Comparison of ENCODE assay signal across 31 cellular contexts in the genomic region with DNA sequence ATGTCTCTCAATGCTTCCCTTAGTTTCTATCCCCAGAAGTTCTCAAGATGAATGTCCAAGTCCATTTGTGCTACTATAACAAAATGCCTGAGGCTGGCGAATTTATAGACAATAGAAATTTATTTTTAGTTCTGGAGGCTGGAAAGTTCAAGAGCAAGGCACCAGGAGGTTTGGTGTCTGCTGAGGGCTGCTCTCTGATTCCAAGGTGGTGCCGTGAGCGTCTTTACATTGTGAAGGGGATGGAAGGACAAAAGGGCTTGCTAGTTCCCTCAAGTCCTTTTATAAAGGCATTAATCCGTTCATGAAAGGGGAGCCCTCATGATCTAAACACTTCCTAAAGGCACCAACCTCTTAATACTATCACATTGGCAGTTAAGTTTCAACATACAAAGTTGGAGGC. TPM values are rescaled to one million over a fixed set of nuclear protein-coding genes. Genes with fewer than 3 reads are reported as not detected.
"Had no signal": no experiment of that assay in that cellular context is flagged by ENCODE, and none has a peak within 500 bp of the region (broad histone marks: within the 10 kb centered on the region; RNA-seq: fewer than 3 reads in every experiment).

No MANE protein-coding gene starts in this region.

- H3K9ac ChIP-seq: KMS-11 had no signal

- H3K9me3 ChIP-seq: Peyer's patch had no signal

- H3K4me1 Mint-ChIP-seq: activated CD4-positive, alpha-beta memory T cell treated with anti-CD3 and anti-CD28 coated beads, Interleukin-2, amount 10 ng/mL, durations not matched to agents 7 days and 5 days had no signal

- H3K9me3 Mint-ChIP-seq: activated CD4-positive, alpha-beta memory T cell treated with anti-CD3 and anti-CD28 coated beads, Interleukin-2, amount 10 ng/mL, durations not matched to agents 7 days and 5 days; activated naive CD4-positive, alpha-beta T cell treated with anti-CD3 and anti-CD28 coated beads, Interleukin-2, amount 10 ng/mL, durations not matched to agents 7 days and 5 days; activated naive CD8-positive, alpha-beta T cell treated with anti-CD3 and anti-CD28 coated beads, Interleukin-2, amount 50 U/mL, for 24 hours had no signal

- H3K27ac Mint-ChIP-seq: activated CD4-positive, alpha-beta memory T cell treated with anti-CD3 and anti-CD28 coated beads, Interleukin-2, amount 10 ng/mL, durations not matched to agents 7 days and 5 days; activated CD8-positive, alpha-beta memory T cell treated with anti-CD3 and anti-CD28 coated beads, Interleukin-2, amount 10 ng/mL, durations not matched to agents 7 days and 5 days; activated naive CD4-positive, alpha-beta T cell treated with anti-CD3 and anti-CD28 coated beads, Interleukin-2, amount 10 ng/mL, durations not matched to agents 7 days and 5 days; activated naive CD8-positive, alpha-beta T cell; activated naive CD8-positive, alpha-beta T cell treated with anti-CD3 and anti-CD28 coated beads, Interleukin-2, amount 50 U/mL, for 24 hours had no signal

- H3K27ac ChIP-seq: cardiac muscle cell, KMS-11, Peyer's patch, RWPE1, WERI-Rb-1 had no signal

- DNase-seq: activated CD4-positive, alpha-beta memory T cell treated with anti-CD3 and anti-CD28 coated beads, Interleukin-2, amount 10 ng/mL, durations not matched to agents 7 days and 5 days; activated CD4-positive, alpha-beta T cell treated with anti-CD3 and anti-CD28 coated beads for 1 hour; activated CD4-positive, alpha-beta T cell treated with anti-CD3 and anti-CD28 coated beads for 48 hours; activated CD4-positive, CD25-positive, alpha-beta regulatory T cell; activated CD8-positive, alpha-beta memory T cell treated with anti-CD3 and anti-CD28 coated beads for 24 hours; activated CD8-positive, alpha-beta memory T cell treated with anti-CD3 and anti-CD28 coated beads, Interleukin-2, amount 10 ng/mL, durations not matched to agents 7 days and 5 days; activated CD8-positive, alpha-beta memory T cell treated with anti-CD3 and anti-CD28 coated beads, Interleukin-2, amount 50 U/mL, for 48 hours; activated effector memory CD4-positive, alpha-beta T cell treated with Interleukin-2 at 50 U/mL for 16 hours; activated naive CD4-positive, alpha-beta T cell treated with anti-CD3 and anti-CD28 coated beads, Interleukin-2, amount 10 ng/mL, durations not matched to agents 7 days and 5 days; activated naive CD8-positive, alpha-beta T cell treated with anti-CD3 and anti-CD28 coated beads, Interleukin-2, amount 50 U/mL, for 24 hours; activated T-cell treated with anti-CD3 and anti-CD28 coated beads, Interleukin-2, amount 50 U/mL, for 48 hours; aorta; cerebellar nuclear complex; NCI-H1092 treated with DMSO at 0.1 percent for 48 hours; NCI-H1417; NCI-H146; NCI-H187; NCI-H2029 treated with DMSO at 0.1 percent for 48 hours; NCI-H2107; NCI-H226; NCI-H524 treated with DMSO at 0.1 percent for 48 hours; Peyer's patch; SIG-M5; SW 1271; T-helper 1 cell; T1000; WERI-Rb-1 had no signal

- H3K36me3 ChIP-seq: cardiac muscle cell, Peyer's patch, WERI-Rb-1 had no signal

- H3K4me3 Mint-ChIP-seq: activated CD4-positive, alpha-beta memory T cell treated with anti-CD3 and anti-CD28 coated beads, Interleukin-2, amount 10 ng/mL, durations not matched to agents 7 days and 5 days; activated CD8-positive, alpha-beta memory T cell treated with anti-CD3 and anti-CD28 coated beads, Interleukin-2, amount 10 ng/mL, durations not matched to agents 7 days and 5 days; activated naive CD4-positive, alpha-beta T cell treated with anti-CD3 and anti-CD28 coated beads, Interleukin-2, amount 10 ng/mL, durations not matched to agents 7 days and 5 days; activated naive CD8-positive, alpha-beta T cell; activated naive CD8-positive, alpha-beta T cell treated with anti-CD3 and anti-CD28 coated beads, Interleukin-2, amount 50 U/mL, for 24 hours had no signal

- H3K36me3 Mint-ChIP-seq: activated naive CD4-positive, alpha-beta T cell treated with anti-CD3 and anti-CD28 coated beads, Interleukin-2, amount 10 ng/mL, durations not matched to agents 7 days and 5 days; activated naive CD8-positive, alpha-beta T cell had no signal

- H3K27me3 Mint-ChIP-seq: activated naive CD8-positive, alpha-beta T cell had no signal

- H3K4me3 ChIP-seq: cardiac muscle cell, Peyer's patch had no signal

- H3K27me3 ChIP-seq: cardiac muscle cell, Peyer's patch had no signal

- H3K4me2 ChIP-seq: KMS-11 had no signal

RNA-seq across cellular contexts. Expression of a gene that starts 12.3 kb away (rescaled TPM):
- total RNA-seq: activated CD8-positive, alpha-beta memory T cell treated with anti-CD3 and anti-CD28 coated beads, Interleukin-2, amount 10 ng/mL, durations not matched to agents 7 days and 5 days had no signal
